ENCODE assay signal across 29 cellular contexts in the genomic region with DNA sequence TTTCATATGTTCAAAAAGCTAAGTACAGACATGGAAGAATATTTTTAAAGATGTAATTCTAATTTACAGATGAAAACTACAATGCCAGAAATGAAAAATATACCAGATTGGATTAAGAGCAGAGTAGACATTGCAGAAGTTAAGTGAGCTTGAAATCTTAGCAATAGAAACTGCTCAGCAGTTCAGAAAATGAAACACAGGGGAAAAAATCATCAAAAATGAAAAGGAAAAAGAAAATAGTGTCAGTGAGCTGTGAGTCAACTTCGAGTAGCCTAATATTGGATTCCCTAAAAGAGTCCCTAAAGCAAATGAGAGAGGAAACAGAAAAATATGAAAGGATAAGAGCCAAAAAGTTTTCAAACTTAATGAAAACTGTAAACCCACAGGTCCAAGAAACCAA. TPM values are rescaled to one million over a fixed set of nuclear protein-coding genes. Genes with fewer than 3 reads are reported as not detected.
DNase-seq lines count a peak whose midpoint lies in the region; ATAC-seq and TF ChIP-seq lines count a peak whose summit lies in the region.
"Had no signal": no experiment of that assay in that cellular context is flagged by ENCODE, and none has a peak within 500 bp of the region (broad histone marks: within the 10 kb centered on the region; RNA-seq: fewer than 3 reads in every experiment).

No MANE protein-coding gene starts in this region.

- TF ChIP-seq POLR2A in spleen (IDR thresholded peaks at IDR 0.05): no peak

- H3K36me3 Mint-ChIP-seq in activated CD4-positive, alpha-beta T cell treated with anti-CD3 and anti-CD28 coated beads, Interleukin-2, amount 10 ng/mL, durations not matched to agents 7 days and 5 days (ENCODE audit: low read depth): peaks cover 54% of the 10 kb centered on the region
- peaks cover 4% of the 10 kb centered on the region for H3K36me3 Mint-ChIP-seq in stimulated activated naive CD8-positive, alpha-beta T cell treated with anti-CD3 and anti-CD28 coated beads, Interleukin-15, Interleukin-2, amounts not matched to agents 100 ng/mL and 50 ng/mL, for 24 hours (ENCODE audit: low read depth)
- H3K36me3 Mint-ChIP-seq in activated naive CD8-positive, alpha-beta T cell treated with anti-CD3 and anti-CD28 coated beads, Interleukin-2, amount 50 U/mL, for 24 hours (ENCODE audit: low read depth): peaks cover 19% of the 10 kb centered on the region

- POLR2A ChIA-PET in activated CD4-positive, alpha-beta T cell treated with anti-CD3 and anti-CD28 coated beads, Interleukin-2, amount 10 ng/mL, durations not matched to agents 7 days and 5 days (lab: Charles Lee): no interaction called here

- no peak for ATAC-seq in stimulated activated naive CD8-positive, alpha-beta T cell treated with anti-CD3 and anti-CD28 coated beads, Interleukin-15, Interleukin-2, amounts not matched to agents 100 U/mL and 50 U/mL, for 24 hours
- peak; percentile 15 for ATAC-seq in activated naive CD8-positive, alpha-beta T cell treated with anti-CD3 and anti-CD28 coated beads, Interleukin-2, amount 50 U/mL, for 24 hours
- ATAC-seq in esophagus mucosa: no peak
- ATAC-seq: A549 had no signal

- CTCF ChIA-PET in activated CD4-positive, alpha-beta T cell treated with anti-CD3 and anti-CD28 coated beads, Interleukin-2, amount 10 ng/mL, durations not matched to agents 7 days and 5 days (lab: Charles Lee): interaction anchor here (0.8 to 3.6 kb wide), 8 partner anchors 9 to 93 kb away, joined by 3 to 14 read pairs (median 8); no protein-coding TSS in a partner anchor

- H3K27me3 Mint-ChIP-seq in activated CD4-positive, alpha-beta T cell treated with anti-CD3 and anti-CD28 coated beads, Interleukin-2, amount 10 ng/mL, durations not matched to agents 7 days and 5 days: no peaks in the 10 kb centered on the region
- no peaks in the 10 kb centered on the region for H3K27me3 Mint-ChIP-seq in stimulated activated naive CD8-positive, alpha-beta T cell treated with anti-CD3 and anti-CD28 coated beads, Interleukin-15, Interleukin-2, amounts not matched to agents 100 ng/mL and 50 ng/mL, for 24 hours
- no peaks in the 10 kb centered on the region for H3K27me3 Mint-ChIP-seq in activated naive CD8-positive, alpha-beta T cell treated with anti-CD3 and anti-CD28 coated beads, Interleukin-2, amount 50 U/mL, for 24 hours
- H3K27me3 Mint-ChIP-seq: CD4-positive, alpha-beta memory T cell had no signal

- H3K4me3 Mint-ChIP-seq in activated CD4-positive, alpha-beta T cell treated with anti-CD3 and anti-CD28 coated beads, Interleukin-2, amount 10 ng/mL, durations not matched to agents 7 days and 5 days: no peak overlapping the region
- peak overlapping the region; percentile 5 for H3K4me3 Mint-ChIP-seq in stimulated activated naive CD8-positive, alpha-beta T cell treated with anti-CD3 and anti-CD28 coated beads, Interleukin-15, Interleukin-2, amounts not matched to agents 100 ng/mL and 50 ng/mL, for 24 hours
- peak overlapping the region; percentile 39 for H3K4me3 Mint-ChIP-seq in activated naive CD8-positive, alpha-beta T cell treated with anti-CD3 and anti-CD28 coated beads, Interleukin-2, amount 50 U/mL, for 24 hours

- peaks cover 44% of the 10 kb centered on the region for H3K9me3 Mint-ChIP-seq in activated CD4-positive, alpha-beta T cell treated with anti-CD3 and anti-CD28 coated beads, Interleukin-2, amount 10 ng/mL, durations not matched to agents 7 days and 5 days
- H3K9me3 Mint-ChIP-seq in stimulated activated naive CD8-positive, alpha-beta T cell treated with anti-CD3 and anti-CD28 coated beads, Interleukin-15, Interleukin-2, amounts not matched to agents 100 ng/mL and 50 ng/mL, for 24 hours: peaks cover 18% of the 10 kb centered on the region
- H3K9me3 Mint-ChIP-seq in activated naive CD8-positive, alpha-beta T cell treated with anti-CD3 and anti-CD28 coated beads, Interleukin-2, amount 50 U/mL, for 24 hours: peaks cover 26% of the 10 kb centered on the region

- peak overlapping the region in 3 of 8 donors; percentile 63 to 76 (median 70) for H3K27ac ChIP-seq in spleen
- H3K27ac ChIP-seq: A549, GM23248, KMS-11, neutrophil, prostate gland, RWPE1, thyroid gland had no signal

- H3K9me3 ChIP-seq in spleen: peaks cover 0 to 31% (median 23%) of the 10 kb centered on the region in 8 donors
- H3K9me3 ChIP-seq: A549, neutrophil, prostate gland, thyroid gland had no signal

- peaks cover 0 to 23% (median 2%) of the 10 kb centered on the region in 6 donors for H3K4me1 ChIP-seq in spleen
- H3K4me1 ChIP-seq: A549, prostate gland, sigmoid colon, thyroid gland had no signal

- H3K36me3 ChIP-seq in spleen: no peaks in the 10 kb centered on the region
- H3K36me3 ChIP-seq: neutrophil, prostate gland, sigmoid colon, thyroid gland had no signal

- WGBS in spleen, 5 donors: 53 to 81% (median 75%) methylated on average over 1 of the region's 1 CpG

- H3K4me3 ChIP-seq in spleen: no peak overlapping the region
- H3K4me3 ChIP-seq: A549, GM23248, prostate gland, sigmoid colon, thyroid gland had no signal

- DNase-seq in activated CD4-positive, alpha-beta T cell treated with anti-CD3 and anti-CD28 coated beads, Interleukin-2, amount 10 ng/mL, durations not matched to agents 7 days and 5 days: no peak
- DNase-seq in activated CD4-positive, alpha-beta T cell treated with anti-CD3 and anti-CD28 coated beads, Interleukin-2, amount 50 U/mL, for 4 hours: no peak
- DNase-seq in stimulated activated naive CD8-positive, alpha-beta T cell treated with anti-CD3 and anti-CD28 coated beads, Interleukin-15, Interleukin-2, amounts not matched to agents 100 U/mL and 50 U/mL, for 24 hours: no peak
- DNase-seq in activated naive CD8-positive, alpha-beta T cell treated with anti-CD3 and anti-CD28 coated beads, Interleukin-2, amount 50 U/mL, for 24 hours: no peak
- DNase-seq in anterior cingulate cortex (lab: John Stamatoyannopoulos, UW) (no peak), spleen (no peak)
- DNase-seq: CD4-positive, alpha-beta memory T cell; central memory CD4-positive, alpha-beta T cell; EL; GM23248; hypothalamus; mesenchymal stem cell; NCI-H146; NCI-H2107; NCI-H446; NCI-H774; sigmoid colon; stimulated activated CD4-positive, alpha-beta T cell treated with anti-CD3 and anti-CD28 coated beads, Interleukin-15, amount 100 ng/mL, for 24 hours; stimulated activated naive CD4-positive, alpha-beta T cell treated with Interleukin-2 at 50 U/mL for 16 hours; thyroid gland had no signal

- no peaks in the 10 kb centered on the region for H3K27me3 ChIP-seq in spleen (replicated peaks in 1 of 7)
- H3K27me3 ChIP-seq: neutrophil, sigmoid colon, thyroid gland had no signal

- TF ChIP-seq CTCF in spleen (IDR thresholded peaks at IDR 0.05 in 8 of 11, conservative IDR thresholded peaks at IDR 0.05 in 3 of 11): no peak

- peaks cover 43% of the 10 kb centered on the region for H3K4me1 Mint-ChIP-seq in activated CD4-positive, alpha-beta T cell treated with anti-CD3 and anti-CD28 coated beads, Interleukin-2, amount 10 ng/mL, durations not matched to agents 7 days and 5 days
- peaks cover 39% of the 10 kb centered on the region for H3K4me1 Mint-ChIP-seq in stimulated activated naive CD8-positive, alpha-beta T cell treated with anti-CD3 and anti-CD28 coated beads, Interleukin-15, Interleukin-2, amounts not matched to agents 100 ng/mL and 50 ng/mL, for 24 hours (ENCODE audit: low read depth)
- peaks cover 26% of the 10 kb centered on the region for H3K4me1 Mint-ChIP-seq in activated naive CD8-positive, alpha-beta T cell treated with anti-CD3 and anti-CD28 coated beads, Interleukin-2, amount 50 U/mL, for 24 hours

- intact Hi-C loops in spleen (cut with DNase I; ENCODE audit: low total_unique reads): no loop called here

- H3K27ac Mint-ChIP-seq in activated CD4-positive, alpha-beta T cell treated with anti-CD3 and anti-CD28 coated beads, Interleukin-2, amount 10 ng/mL, durations not matched to agents 7 days and 5 days: peak overlapping the region; percentile 80
- peak overlapping the region; percentile 80 for H3K27ac Mint-ChIP-seq in stimulated activated naive CD8-positive, alpha-beta T cell treated with anti-CD3 and anti-CD28 coated beads, Interleukin-15, Interleukin-2, amounts not matched to agents 100 ng/mL and 50 ng/mL, for 24 hours
- peak overlapping the region; percentile 66 for H3K27ac Mint-ChIP-seq in activated naive CD8-positive, alpha-beta T cell treated with anti-CD3 and anti-CD28 coated beads, Interleukin-2, amount 50 U/mL, for 24 hours

RNA-seq across cellular contexts. Expression of a gene that starts 25.8 kb away (rescaled TPM):
- total RNA-seq in activated CD4-positive, alpha-beta T cell treated with anti-CD3 and anti-CD28 coated beads, Interleukin-2, amount 10 ng/mL, durations not matched to agents 7 days and 5 days: 100 to 1,000 TPM; 161 to 187 TPM
- total RNA-seq in spleen: 100 to 1,000 TPM; 114 to 239 (median 171) TPM
- 10 to 100 TPM; 32.9 to 39.4 (median 38.3) TPM for polyA plus RNA-seq in spleen
- 3.8 TPM for total RNA-seq in esophagus mucosa
- total RNA-seq: endothelial cell of umbilical vein, GM23248, SK-MEL-5 had no signal
- polyA plus RNA-seq: GM23248 had no signal

RNA-seq across cellular contexts. Expression of a gene that starts 31.2 kb away (rescaled TPM):
- 1 to 10 TPM; 1.4 to 1.5 TPM for total RNA-seq in activated CD4-positive, alpha-beta T cell treated with anti-CD3 and anti-CD28 coated beads, Interleukin-2, amount 10 ng/mL, durations not matched to agents 7 days and 5 days
- total RNA-seq in spleen: 1 to 10 TPM in 6 of 7 donors, under 1 TPM in 1; 0.95 to 2.2 (median 1.7) TPM
- polyA plus RNA-seq in spleen: 1 to 10 TPM; 1.3 to 1.9 (median 1.5) TPM
- total RNA-seq in esophagus mucosa: 29.9 TPM
- total RNA-seq: GM23248, sigmoid colon had no signal
- polyA plus RNA-seq: A549, GM23248 had no signal

Comparison
In these comparisons a context has a peak if more than half of its experiments do, and no peak if none do; other contexts are left out.
1. RNA of a gene that starts 25.8 kb away (total RNA-seq): 161 to 187 TPM in activated CD4-positive, alpha-beta T cell treated with anti-CD3 and anti-CD28 coated beads, Interleukin-2, amount 10 ng/mL, durations not matched to agents 7 days and 5 days and 114 to 239 TPM in spleen; 3.8 TPM in esophagus mucosa (single experiment); every median in the first group is over 10 times any median in the second.
2. Peak in every context shown above with its lines, with median percentiles within 50 percentile points of each other: H3K27ac Mint-ChIP-seq.